Comparison of ENCODE assay signal across 10 cellular contexts in genomic region chr5:159179556-159180305, GRCh38. TPM values are rescaled to one million over a fixed set of nuclear protein-coding genes. Genes with fewer than 3 reads are reported as not detected.
DNase-seq lines count a peak whose midpoint lies in the region; ATAC-seq and TF ChIP-seq lines count a peak whose summit lies in the region.
"Had no signal": no experiment of that assay in that cellular context is flagged by ENCODE, and none has a peak within 500 bp of the region (broad histone marks: within the 10 kb centered on the region; RNA-seq: fewer than 3 reads in every experiment).

No MANE protein-coding gene starts in this region.

- H3K4me3 Mint-ChIP-seq in activated T-helper 17 cell treated with anti-CD3 and anti-CD28 coated beads, Interleukin-2, amount 50 U/mL, for 72 hours, result peak overlapping the region; percentile 78
- no peak overlapping the region for H3K4me3 Mint-ChIP-seq in memory B cell

- TF ChIP-seq CTCF in left ventricle myocardium inferior (IDR thresholded peaks at IDR 0.05; ENCODE audit: borderline replicate concordance) (no peak), upper lobe of right lung (IDR thresholded peaks at IDR 0.05) (no peak)

- no peaks in the 10 kb centered on the region for H3K9me3 Mint-ChIP-seq in activated T-helper 17 cell treated with anti-CD3 and anti-CD28 coated beads, Interleukin-2, amount 50 U/mL, for 72 hours
- no peaks in the 10 kb centered on the region for H3K9me3 Mint-ChIP-seq in memory B cell

- intact Hi-C loops in left ventricle myocardium inferior (cut with micrococcal nuclease) (no loop called here), left cardiac atrium (cut with DNase I) (no loop called here), upper lobe of right lung (cut with DNase I) (no loop called here)

- H3K27ac Mint-ChIP-seq in activated T-helper 17 cell treated with anti-CD3 and anti-CD28 coated beads, Interleukin-2, amount 50 U/mL, for 72 hours, result peak overlapping the region; percentile 93
- peak overlapping the region; percentile 78 for H3K27ac Mint-ChIP-seq in memory B cell

- peaks cover 58% of the 10 kb centered on the region for H3K4me1 Mint-ChIP-seq in activated T-helper 17 cell treated with anti-CD3 and anti-CD28 coated beads, Interleukin-2, amount 50 U/mL, for 72 hours
- H3K4me1 Mint-ChIP-seq in memory B cell, result peaks cover 15% of the 10 kb centered on the region

- H3K36me3 ChIP-seq in left ventricle myocardium inferior, result no peaks in the 10 kb centered on the region
- H3K36me3 ChIP-seq in upper lobe of right lung, result peaks cover 16% of the 10 kb centered on the region

- H3K27ac ChIP-seq in left ventricle myocardium inferior (replicated peaks) (peak overlapping the region; percentile 64), upper lobe of right lung (peak overlapping the region; percentile 45)

- no peaks in the 10 kb centered on the region for H3K27me3 Mint-ChIP-seq in activated T-helper 17 cell treated with anti-CD3 and anti-CD28 coated beads, Interleukin-2, amount 50 U/mL, for 72 hours
- H3K27me3 Mint-ChIP-seq in memory B cell, result no peaks in the 10 kb centered on the region

- H3K9me3 ChIP-seq in left ventricle myocardium inferior (replicated peaks) (no peaks in the 10 kb centered on the region), upper lobe of right lung (no peaks in the 10 kb centered on the region)

- peaks cover 87% of the 10 kb centered on the region for H3K4me1 ChIP-seq in left ventricle myocardium inferior
- H3K4me1 ChIP-seq in upper lobe of right lung, result peaks cover 77% of the 10 kb centered on the region

- H3K36me3 Mint-ChIP-seq in activated T-helper 17 cell treated with anti-CD3 and anti-CD28 coated beads, Interleukin-2, amount 50 U/mL, for 72 hours (ENCODE audit: low read depth), result peaks cover 96% of the 10 kb centered on the region
- peaks cover 2% of the 10 kb centered on the region for H3K36me3 Mint-ChIP-seq in memory B cell

- no peak for ATAC-seq in left cardiac atrium
- ATAC-seq in activated T-helper 17 cell treated with anti-CD3 and anti-CD28 coated beads, Interleukin-2, amount 50 U/mL, for 72 hours (replicated peaks), result no peak
- no peak for ATAC-seq in memory B cell (ENCODE audit: low read depth)
- no peak for ATAC-seq in upper lobe of right lung

- H3K27me3 ChIP-seq in left ventricle myocardium inferior (ENCODE audit: low read depth) (no peaks in the 10 kb centered on the region), upper lobe of right lung (no peaks in the 10 kb centered on the region)

- H3K4me3 ChIP-seq in left ventricle myocardium inferior, result no peak overlapping the region
- H3K4me3 ChIP-seq in upper lobe of right lung, result no peak overlapping the region

- DNase-seq in left ventricle myocardium inferior (no peak), left cardiac atrium (no peak), memory B cell (ENCODE audit: low spot score in 2 of 2) (no peak), upper lobe of right lung (no peak), amygdala (lab: John Stamatoyannopoulos, UW) (no peak), NCI-H2107 treated with DMSO at 0.1 percent for 48 hours (lab: John Stamatoyannopoulos, UW; ENCODE audit: unreplicated experiment) (no peak), GOT3 (lab: John Stamatoyannopoulos, UW) (no peak)
- DNase-seq: COR-L47, NCI-H1105 treated with DMSO at 0.1 percent for 48 hours had no signal

RNA-seq across cellular contexts. Expression of gene RNF145, which starts 29.6 kb away (rescaled TPM):
- 18.0 TPM for total RNA-seq in left ventricle myocardium inferior
- total RNA-seq in left cardiac atrium, result 10 to 100 TPM; 28.3 to 30.4 TPM
- 100 to 1,000 TPM in 1 of 2 donors, 10 to 100 TPM in 1; 88.3 to 111 TPM for total RNA-seq in activated T-helper 17 cell treated with anti-CD3 and anti-CD28 coated beads, Interleukin-2, amount 50 U/mL, for 72 hours
- total RNA-seq in upper lobe of right lung, result 220 TPM
